ENCODE assay signal across 19 cellular contexts in genomic region chr10:21368728-21369425, GRCh38.
A peak's percentile ranks its signal among the peaks of the same experiment; 100 is the strongest.
DNase-seq lines count a peak whose midpoint lies in the region; ATAC-seq, FAIRE-seq and TF ChIP-seq lines count a peak whose summit lies in the region.
"Had no signal": no experiment of that assay in that cellular context is flagged by ENCODE, and none has a peak within 500 bp of the region (broad histone marks: within the 10 kb centered on the region; RNA-seq: fewer than 3 reads in every experiment).

No MANE protein-coding gene starts in this region.

- H4K20me1 ChIP-seq in SK-N-SH (ENCODE audit: insufficient read depth): no peaks in the 10 kb centered on the region

- no peaks in the 10 kb centered on the region for H3K79me2 ChIP-seq in SK-N-SH (ENCODE audit: insufficient read depth)

- DNase-seq in stimulated activated CD4-positive, alpha-beta T cell treated with anti-CD3 and anti-CD28 coated beads, Interleukin-15, amount 100 ng/mL, for 24 hours: peak; percentile 10
- DNase-seq in stimulated activated CD4-positive, alpha-beta T cell treated with anti-CD3 and anti-CD28 coated beads, Interleukin-4, amount 100 ng/mL, for 4 hours: no peak
- DNase-seq in choroid plexus epithelial cell (ENCODE audit: low read depth) (peak; percentile 35), GM12891 (ENCODE audit: insufficient read length, low spot score) (no peak), esophagus muscularis mucosa (ENCODE audit: extremely low spot score) (no peak), SK-N-SH (no peak)
- DNase-seq: activated CD8-positive, alpha-beta T cell treated with anti-CD3 and anti-CD28 coated beads, Interleukin-2, amount 10 ng/mL, durations not matched to agents 7 days and 5 days; activated naive CD8-positive, alpha-beta T cell treated with anti-CD3 and anti-CD28 coated beads, Interleukin-2, amount 10 ng/mL, durations not matched to agents 7 days and 5 days; CD8-positive, alpha-beta memory T cell; effector memory CD4-positive, alpha-beta T cell; MG63; NCI-H1694 treated with DMSO at 0.1 percent for 48 hours; NCI-H446; stimulated activated naive CD8-positive, alpha-beta T cell treated with anti-CD3 and anti-CD28 coated beads, Interleukin-15, Interleukin-2, amounts not matched to agents 100 U/mL and 50 U/mL, for 24 hours; upper lobe of right lung had no signal

- H3K27ac Mint-ChIP-seq in nephron: peak overlapping the region; percentile 96 to 99 (median 99)
- H3K27ac Mint-ChIP-seq: activated CD8-positive, alpha-beta T cell treated with anti-CD3 and anti-CD28 coated beads, Interleukin-2, amount 10 ng/mL, durations not matched to agents 7 days and 5 days; activated naive CD8-positive, alpha-beta T cell treated with anti-CD3 and anti-CD28 coated beads, Interleukin-2, amount 10 ng/mL, durations not matched to agents 7 days and 5 days; CD8-positive, alpha-beta memory T cell had no signal

- no peaks in the 10 kb centered on the region for H3K9me3 Mint-ChIP-seq in nephron
- H3K9me3 Mint-ChIP-seq: activated naive CD8-positive, alpha-beta T cell treated with anti-CD3 and anti-CD28 coated beads, Interleukin-2, amount 10 ng/mL, durations not matched to agents 7 days and 5 days; CD8-positive, alpha-beta memory T cell; central memory CD8-positive, alpha-beta T cell had no signal

- H3K9ac ChIP-seq in SK-N-SH: no peak overlapping the region

- peaks cover 53% of the 10 kb centered on the region for H3K4me1 Mint-ChIP-seq in nephron

- H3K9me3 ChIP-seq in esophagus muscularis mucosa (no peaks in the 10 kb centered on the region), SK-N-SH (no peaks in the 10 kb centered on the region)
- H3K9me3 ChIP-seq: MG63, psoas muscle, upper lobe of right lung had no signal

- no peak overlapping the region for H3K4me2 ChIP-seq in SK-N-SH

- peaks cover 21% of the 10 kb centered on the region for H3F3A ChIP-seq in SK-N-SH (replicated peaks; ENCODE audit: insufficient read depth)

- H3K27ac ChIP-seq in esophagus muscularis mucosa (replicated peaks in 1 of 4) (no peak overlapping the region), SK-N-SH (ENCODE audit: low read depth in 2 of 2, low read length in 1 of 2) (no peak overlapping the region)
- H3K27ac ChIP-seq: psoas muscle, upper lobe of right lung had no signal

- no peaks in the 10 kb centered on the region for H3K27me3 Mint-ChIP-seq in nephron (ENCODE audit: low read depth)
- H3K27me3 Mint-ChIP-seq: activated naive CD8-positive, alpha-beta T cell treated with anti-CD3 and anti-CD28 coated beads, Interleukin-2, amount 10 ng/mL, durations not matched to agents 7 days and 5 days had no signal

- H3K9me2 ChIP-seq in SK-N-SH: no peaks in the 10 kb centered on the region

- POLR2A ChIA-PET in SK-N-SH (lab: Yijun Ruan, JAX): no interaction called here

- CTCF ChIA-PET in SK-N-SH (lab: Yijun Ruan, JAX): no interaction called here

- TF ChIP-seq EP300 in esophagus muscularis mucosa (IDR thresholded peaks at IDR 0.05): no peak
- TF ChIP-seq EP300 in SK-N-SH (IDR thresholded peaks at IDR 0.05; ENCODE audit: borderline replicate concordance in 1 of 2, low read depth in 1 of 2, low read length in 1 of 2): no peak

- 81% methylated on average over 9 of the region's 9 CpGs for WGBS in esophagus muscularis mucosa
- WGBS in SK-N-SH (ENCODE audit: low lambda C conversion rate): 94% methylated on average over 9 of the region's 9 CpGs

- H3K4me3 ChIP-seq in choroid plexus epithelial cell (ENCODE audit: low read depth, low read length): no peak overlapping the region
- no peak overlapping the region for H3K4me3 ChIP-seq in esophagus muscularis mucosa
- H3K4me3 ChIP-seq in SK-N-SH (ENCODE audit: low read depth in 2 of 2, low read length in 1 of 2): no peak overlapping the region
- H3K4me3 ChIP-seq: MG63, psoas muscle, upper lobe of right lung had no signal

- TF ChIP-seq CTCF in choroid plexus epithelial cell (conservative IDR thresholded peaks at IDR 0.05; ENCODE audit: low read depth, low read length): no peak
- no peak for TF ChIP-seq CTCF in nephron (IDR thresholded peaks at IDR 0.05; ENCODE audit: unreplicated experiment in 3 of 3)
- no peak for TF ChIP-seq CTCF in esophagus muscularis mucosa (IDR thresholded peaks at IDR 0.05)
- no peak for TF ChIP-seq CTCF in SK-N-SH (IDR thresholded peaks at IDR 0.05)

- intact Hi-C loops in esophagus muscularis mucosa (cut with DNase I): no loop called here

- H3K4me1 ChIP-seq in esophagus muscularis mucosa (peaks cover 5 to 21% (median 14%) of the 10 kb centered on the region in 4 donors), SK-N-SH (ENCODE audit: control insufficient read depth in 1 of 2, insufficient read depth in 2 of 2, low read depth in 1 of 2, low read length in 1 of 2) (peaks cover 9 to 26% of the 10 kb centered on the region in 2 experiments; a peak in 3 of 4 replicates)
- H3K4me1 ChIP-seq: psoas muscle had no signal

- no peak overlapping the region; the same call in 1 of the 2 replicates for H2AFZ ChIP-seq in SK-N-SH (ENCODE audit: low read depth)

- TF ChIP-seq POLR2A in GM12891 (IDR thresholded peaks at IDR 0.05; ENCODE audit: low read depth, low read length) (no peak), esophagus muscularis mucosa (IDR thresholded peaks at IDR 0.05; ENCODE audit: low read depth) (no peak)

- peak overlapping the region; percentile 6 to 68 (median 35) for H3K4me3 Mint-ChIP-seq in nephron
- H3K4me3 Mint-ChIP-seq: activated CD8-positive, alpha-beta T cell treated with anti-CD3 and anti-CD28 coated beads, Interleukin-2, amount 10 ng/mL, durations not matched to agents 7 days and 5 days; activated naive CD8-positive, alpha-beta T cell treated with anti-CD3 and anti-CD28 coated beads, Interleukin-2, amount 10 ng/mL, durations not matched to agents 7 days and 5 days; CD8-positive, alpha-beta memory T cell; central memory CD8-positive, alpha-beta T cell had no signal

- no peaks in the 10 kb centered on the region for H3K27me3 ChIP-seq in esophagus muscularis mucosa
- no peaks in the 10 kb centered on the region for H3K27me3 ChIP-seq in SK-N-SH (ENCODE audit: insufficient read depth)
- H3K27me3 ChIP-seq: MG63, upper lobe of right lung had no signal

- TF ChIP-seq RAD21 in SK-N-SH (IDR thresholded peaks at IDR 0.05; ENCODE audit: low read length): no peak

- H3K36me3 Mint-ChIP-seq in nephron (ENCODE audit: low read depth): peaks cover 4% of the 10 kb centered on the region
- H3K36me3 Mint-ChIP-seq: CD8-positive, alpha-beta memory T cell had no signal

- ATAC-seq in GM19455 (IDR thresholded peaks at IDR 0.05; ENCODE audit: unreplicated experiment): no peak
- ATAC-seq: activated CD8-positive, alpha-beta T cell treated with anti-CD3 and anti-CD28 coated beads, Interleukin-2, amount 10 ng/mL, durations not matched to agents 7 days and 5 days; psoas muscle; stimulated activated naive CD8-positive, alpha-beta T cell treated with anti-CD3 and anti-CD28 coated beads, Interleukin-15, Interleukin-2, amounts not matched to agents 100 U/mL and 50 U/mL, for 24 hours; upper lobe of right lung had no signal

- no peak for FAIRE-seq in GM12891 (lab: Jason Lieb, UNC)

- H3K36me3 ChIP-seq in esophagus muscularis mucosa (no peaks in the 10 kb centered on the region), SK-N-SH (replicated peaks in 1 of 2; ENCODE audit: control insufficient read depth in 1 of 2, insufficient read depth in 2 of 2, low read length in 1 of 2) (no peaks in the 10 kb centered on the region)
- H3K36me3 ChIP-seq: MG63, upper lobe of right lung had no signal

TF ChIP-seq in GM12891, 5 proteins besides CTCF, POLR2A, EP300 and RAD21:
- TF ChIP-seq POLR2AphosphoS5 (IDR thresholded peaks at IDR 0.05; ENCODE audit: low read depth, low read length) (no peak), PAX5 (IDR thresholded peaks at IDR 0.05; ENCODE audit: insufficient read depth, low read length, severe bottlenecking) (no peak), POU2F2 (IDR thresholded peaks at IDR 0.05; ENCODE audit: low read depth, low read length) (no peak), TAF1 (IDR thresholded peaks at IDR 0.05; ENCODE audit: low read depth, low read length) (no peak), SPI1 (IDR thresholded peaks at IDR 0.05; ENCODE audit: low read depth, low read length) (no peak)
TF ChIP-seq in GM12891: peak in this region for 0.

TF ChIP-seq in SK-N-SH, 30 proteins besides CTCF, POLR2A, EP300 and RAD21:
- no peak for TF ChIP-seq IRF3 (IDR thresholded peaks at IDR 0.05; ENCODE audit: low read depth, low read length)
- no peak for TF ChIP-seq GATA2 (CRISPR knock-in tag; IDR thresholded peaks at IDR 0.05)
- TF ChIP-seq NRF1 (IDR thresholded peaks at IDR 0.05; ENCODE audit: low read depth, low read length): no peak
- TF ChIP-seq USF2 (IDR thresholded peaks at IDR 0.05; ENCODE audit: borderline replicate concordance, low read depth, low read length): no peak

Comparison
In these comparisons a context has a peak if more than half of its experiments do, and no peak if none do; other contexts are left out.
1. DNase-seq: peak in stimulated activated CD4-positive, alpha-beta T cell treated with anti-CD3 and anti-CD28 coated beads, Interleukin-15, amount 100 ng/mL, for 24 hours (single experiment) and choroid plexus epithelial cell (single experiment); none in stimulated activated CD4-positive, alpha-beta T cell treated with anti-CD3 and anti-CD28 coated beads, Interleukin-4, amount 100 ng/mL, for 4 hours (0 of 2), GM12891 (single experiment), esophagus muscularis mucosa (single experiment) and SK-N-SH (single experiment).